19 cellular contexts compared by ENCODE assay signal in genomic region chr12:130226771-130227170, GRCh38.
A peak's percentile ranks its signal among the peaks of the same experiment; 100 is the strongest.
DNase-seq lines count a peak whose midpoint lies in the region; TF ChIP-seq lines count a peak whose summit lies in the region.
"Had no signal": no experiment of that assay in that cellular context is flagged by ENCODE, and none has a peak within 500 bp of the region (broad histone marks: within the 10 kb centered on the region; RNA-seq: fewer than 3 reads in every experiment).

No MANE protein-coding gene starts in this region.

- H3K27me3 ChIP-seq in WERI-Rb-1 (ENCODE audit: insufficient read depth, low read depth, severe bottlenecking) (no peaks in the 10 kb centered on the region), neural progenitor cell (peaks cover 75% of the 10 kb centered on the region)
- H3K27me3 ChIP-seq: BLaER1 had no signal

- H3K9ac ChIP-seq in neural progenitor cell, result no peak overlapping the region
- H3K9ac ChIP-seq: BLaER1 had no signal

- peak overlapping the region; percentile 88 for H3K27ac Mint-ChIP-seq in neural progenitor cell
- H3K27ac Mint-ChIP-seq: B cell; CD4-positive, CD25-positive, alpha-beta regulatory T cell; CD8-positive, alpha-beta T cell; GM23338; H9; HFFc6 had no signal

- peaks cover 42% of the 10 kb centered on the region for H3K9me3 Mint-ChIP-seq in neural progenitor cell
- H3K9me3 Mint-ChIP-seq: GM23338 had no signal

- peak overlapping the region; percentile 54 for H3K27ac ChIP-seq in WERI-Rb-1
- H3K27ac ChIP-seq in neural progenitor cell, result no peak overlapping the region
- H3K27ac ChIP-seq: BLaER1, C4-2B had no signal

- peaks cover 16% of the 10 kb centered on the region for H3K4me1 Mint-ChIP-seq in neural progenitor cell
- H3K4me1 Mint-ChIP-seq: B cell; CD4-positive, CD25-positive, alpha-beta regulatory T cell; GM23338 had no signal

- H3K36me3 ChIP-seq in WERI-Rb-1 (no peaks in the 10 kb centered on the region), neural progenitor cell (no peaks in the 10 kb centered on the region)
- H3K36me3 ChIP-seq: BLaER1 had no signal

- POLR2A ChIA-PET in HEK293T (lab: Yijun Ruan, JAX), result no interaction called here

- H2AFZ ChIP-seq in neural progenitor cell (replicated peaks), result no peak overlapping the region
- H2AFZ ChIP-seq: GM23338 had no signal

- no peak overlapping the region for H3K4me3 Mint-ChIP-seq in neural progenitor cell
- H3K4me3 Mint-ChIP-seq: B cell; CD4-positive, CD25-positive, alpha-beta regulatory T cell; CD8-positive, alpha-beta T cell; GM23338; H9; HFFc6 had no signal

- in situ Hi-C loops in G401 (cut with HindIII; ENCODE audit: low sequenced_read_pairs), result no loop called here

- peaks cover 23% of the 10 kb centered on the region for H3K9me3 ChIP-seq in WERI-Rb-1 (ENCODE audit: severe bottlenecking)
- H3K9me3 ChIP-seq in neural progenitor cell (ENCODE audit: low read depth), result peaks cover 16% of the 10 kb centered on the region

- no peaks in the 10 kb centered on the region for H3K79me2 ChIP-seq in neural progenitor cell (ENCODE audit: low read depth)

- H3F3A ChIP-seq in neural progenitor cell (ENCODE audit: low read depth), result peaks cover 7% of the 10 kb centered on the region

- H3K4me3 ChIP-seq in WERI-Rb-1 (ENCODE audit: low read depth, low read length) (0 out of 2 replicates have a peak overlapping the region, but pooled peaks have one; percentile 3), neural progenitor cell (no peak overlapping the region)
- H3K4me3 ChIP-seq: BLaER1, GM23338 had no signal

- peak; percentile 97 for DNase-seq in G401 (ENCODE audit: low spot score)
- DNase-seq in WERI-Rb-1, result peak; percentile 79
- DNase-seq in cerebellum (ENCODE audit: low spot score), result peak; percentile 75
- DNase-seq in neural progenitor cell (ENCODE audit: low spot score), result no peak
- DNase-seq in HEK293T (ENCODE audit: extremely low spot score), result no peak
- no peak for DNase-seq in superior temporal gyrus (ENCODE audit: extremely low spot score)
- DNase-seq in activated CD4-positive, alpha-beta T cell treated with anti-CD3 and anti-CD28 coated beads, Interleukin-2, amount 50 U/mL, for 48 hours, result no peak
- DNase-seq in SIG-M5 treated with dmso at 0.1 percent for 504 hours (lab: John Stamatoyannopoulos, UW; ENCODE audit: unreplicated experiment), result no peak
- DNase-seq: CD4-positive, CD25-positive, alpha-beta regulatory T cell; CD8-positive, alpha-beta T cell; DMS79; EL; GF-D8; H9; HFFc6 had no signal

- peaks cover 20% of the 10 kb centered on the region for H3K4me1 ChIP-seq in neural progenitor cell
- H3K4me1 ChIP-seq: BLaER1 had no signal

- CTCF ChIA-PET in HEK293T (lab: Yijun Ruan, JAX), result no interaction called here

- no peaks in the 10 kb centered on the region for H4K20me1 ChIP-seq in neural progenitor cell (ENCODE audit: low read depth)
- H4K20me1 ChIP-seq: BLaER1 had no signal

- TF ChIP-seq CTCF in WERI-Rb-1 (IDR thresholded peaks at IDR 0.05; ENCODE audit: low read depth, low read length) (no peak), neural progenitor cell (IDR thresholded peaks at IDR 0.05) (no peak)

- H3K27me3 Mint-ChIP-seq in neural progenitor cell (ENCODE audit: insufficient read depth, low read depth), result peaks cover 16% of the 10 kb centered on the region
- H3K27me3 Mint-ChIP-seq: B cell; CD4-positive, CD25-positive, alpha-beta regulatory T cell had no signal

- H3K36me3 Mint-ChIP-seq in neural progenitor cell, result peaks cover 5% of the 10 kb centered on the region
- H3K36me3 Mint-ChIP-seq: CD4-positive, CD25-positive, alpha-beta regulatory T cell; CD8-positive, alpha-beta T cell had no signal

- H3K4me2 ChIP-seq in neural progenitor cell, result no peak overlapping the region
- H3K4me2 ChIP-seq: BLaER1, GM23338 had no signal

TF ChIP-seq in HEK293T, 16 proteins besides CTCF, POLR2A, EP300 and RAD21:
- TF ChIP-seq FOXA1 (IDR thresholded peaks at IDR 0.05) (no peak), CTBP1 (IDR thresholded peaks at IDR 0.05; ENCODE audit: borderline replicate concordance) (no peak), SP1 (IDR thresholded peaks at IDR 0.05) (no peak), LEF1 (IDR thresholded peaks at IDR 0.05; ENCODE audit: borderline replicate concordance) (no peak), L3MBTL2 (conservative IDR thresholded peaks at IDR 0.05) (no peak), NFRKB (IDR thresholded peaks at IDR 0.05) (no peak), ELF4 (IDR thresholded peaks at IDR 0.05) (no peak), HDGF (IDR thresholded peaks at IDR 0.05; ENCODE audit: borderline replicate concordance) (no peak)
TF ChIP-seq in HEK293T: peak in this region for 0.

Comparison
In these comparisons a context has a peak if more than half of its experiments do, and no peak if none do; other contexts are left out.
1. DNase-seq: peak in G401 (single experiment), WERI-Rb-1 (single experiment) and cerebellum (single experiment); none in neural progenitor cell (single experiment), HEK293T (single experiment), superior temporal gyrus (single experiment), activated CD4-positive, alpha-beta T cell treated with anti-CD3 and anti-CD28 coated beads, Interleukin-2, amount 50 U/mL, for 48 hours (0 of 2) and SIG-M5 treated with dmso at 0.1 percent for 504 hours (single experiment).